1 cellular context compared by ENCODE assay signal in genomic region chr9:37148181-37148580, GRCh38.
TF ChIP-seq lines count a peak whose summit lies in the region.

No MANE protein-coding gene starts in this region.

TF ChIP-seq in K562, 482 proteins besides CTCF, POLR2A, EP300 and RAD21 (continued from another document):
- TF ChIP-seq ZBTB5 (IDR thresholded peaks at IDR 0.05) (no peak), TEAD4 (IDR thresholded peaks at IDR 0.05; ENCODE audit: low read length) (peak; percentile 74), TEAD4 (CRISPR knock-in tag; IDR thresholded peaks at IDR 0.05; ENCODE audit: borderline replicate concordance) (no peak), NCOR1 (IDR thresholded peaks at IDR 0.05) (peak; percentile 24), TCF3 (CRISPR knock-in tag; IDR thresholded peaks at IDR 0.05) (peak; percentile 83), CBX3 (IDR thresholded peaks at IDR 0.05; ENCODE audit: borderline replicate concordance in 1 of 2, low read length in 2 of 2) (no peak), PML (IDR thresholded peaks at IDR 0.05; ENCODE audit: low read length) (peak; percentile 37; the same call in 1 of the 2 replicates), SMAD2 (IDR thresholded peaks at IDR 0.05; ENCODE audit: low read depth, low read length) (no peak), ID3 (CRISPR knock-in tag; IDR thresholded peaks at IDR 0.05) (no peak), ID3 (tag; IDR thresholded peaks at IDR 0.05) (no peak), ZNF699 (CRISPR knock-in tag; IDR thresholded peaks at IDR 0.05; ENCODE audit: insufficient replicate concordance) (no peak), HOMEZ (CRISPR knock-in tag; IDR thresholded peaks at IDR 0.05) (no peak), PHF8 (IDR thresholded peaks at IDR 0.05; ENCODE audit: borderline replicate concordance, low read length) (no peak), ZEB2 (IDR thresholded peaks at IDR 0.05) (peak; percentile 59; the same call in 1 of the 2 replicates), CHAMP1 (IDR thresholded peaks at IDR 0.05) (0 out of 2 replicates have a peak, but pooled peaks have one; percentile 30), U2AF2 (optimal IDR thresholded peaks at IDR 0.05; ENCODE audit: low read depth, low read length) (no peak), ARID4B (CRISPR knock-in tag; IDR thresholded peaks at IDR 0.05) (no peak), SMARCA4 (IDR thresholded peaks at IDR 0.05) (0 out of 2 replicates have a peak, but pooled peaks have one; percentile 23), ARID1B (IDR thresholded peaks at IDR 0.05) (peak; percentile 78), NFATC3 (IDR thresholded peaks at IDR 0.05) (no peak), FOXP1 (CRISPR knock-in tag; IDR thresholded peaks at IDR 0.05) (no peak), BRD4 (IDR thresholded peaks at IDR 0.05) (no peak), ZNF561 (CRISPR knock-in tag; conservative IDR thresholded peaks at IDR 0.05) (no peak), DDX20 (tag; IDR thresholded peaks at IDR 0.05; ENCODE audit: low read depth) (no peak), DPF2 (IDR thresholded peaks at IDR 0.05) (0 out of 2 replicates have a peak, but pooled peaks have one; percentile 43), FIP1L1 (IDR thresholded peaks at IDR 0.05; ENCODE audit: low read depth, low read length, poor library complexity, severe bottlenecking) (no peak), THRA (IDR thresholded peaks at IDR 0.05) (no peak), MTA2 (IDR thresholded peaks at IDR 0.05; ENCODE audit: low read depth) (peak; percentile 40; the same call in 1 of the 2 replicates), TAL1 (IDR thresholded peaks at IDR 0.05) (peak; percentile 71)
TF ChIP-seq in K562: peak in this region for 14.
